In the genomic region with DNA sequence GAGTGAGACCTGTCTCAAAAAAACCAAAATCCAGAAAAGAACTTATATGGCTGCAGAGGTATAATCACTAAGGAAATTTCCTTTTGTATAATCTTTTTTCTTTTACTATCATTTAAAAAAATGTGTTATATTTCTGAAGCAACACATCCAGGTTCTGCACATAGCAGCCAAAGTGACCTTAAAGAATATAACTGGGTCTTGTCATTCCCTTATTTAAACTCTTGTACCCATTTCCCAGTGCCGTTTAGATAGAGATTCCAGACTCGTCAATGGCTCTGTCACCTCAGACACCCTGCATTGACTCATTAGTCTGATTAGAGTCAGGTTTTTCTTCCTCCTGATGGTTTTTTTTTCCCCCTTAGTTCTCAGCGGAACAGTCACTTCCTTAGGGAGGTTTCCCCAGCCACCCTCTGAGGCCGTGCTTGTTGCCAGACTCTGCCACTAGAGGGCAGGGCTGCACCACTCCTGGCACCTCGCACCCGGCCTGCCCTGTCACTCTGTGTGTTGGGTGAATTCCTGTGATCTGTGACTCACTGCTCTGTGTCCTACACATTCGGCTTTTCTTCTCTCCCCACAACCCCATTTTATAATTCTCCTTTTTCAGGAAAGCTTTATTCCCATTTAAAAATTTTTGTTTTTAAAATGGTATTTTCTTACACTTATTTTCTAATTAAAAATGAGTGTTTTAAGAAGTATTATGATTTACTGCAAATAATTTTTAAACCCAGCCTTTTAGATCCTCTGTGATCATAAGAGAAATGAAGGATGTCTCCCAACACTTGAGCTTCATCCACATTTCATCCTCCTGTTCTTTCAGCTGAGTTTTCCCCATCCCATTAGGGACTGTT, we compare ENCODE assay signal across 8 cellular contexts. TPM values are rescaled to one million over a fixed set of nuclear protein-coding genes. Genes with fewer than 3 reads are reported as not detected.
A peak's percentile ranks its signal among the peaks of the same experiment; 100 is the strongest.
DNase-seq lines count a peak whose midpoint lies in the region; ATAC-seq and TF ChIP-seq lines count a peak whose summit lies in the region.

No MANE protein-coding gene starts in this region.

- DNase-seq in DND-41 (peak; percentile 79), IMR-90 (peak; percentile 89), RWPE2 (ENCODE audit: low spot score) (peak; percentile 79), fibroblast of villous mesenchyme (ENCODE audit: low read depth) (peak; percentile 92), non-pigmented ciliary epithelial cell (ENCODE audit: low read depth) (peak; percentile 67), stromal cell of bone marrow (ENCODE audit: low read depth) (peak; percentile 87)
- DNase-seq in activated effector memory CD4-positive, alpha-beta T cell treated with Interleukin-2 at 50 U/mL for 16 hours: peak; percentile 77

- H2AK5ac ChIP-seq in IMR-90 (ENCODE audit: low read depth, low read length): 0 out of 2 replicates have a peak overlapping the region, but pooled peaks have one; percentile 29

- H3K14ac ChIP-seq in IMR-90 (replicated peaks; ENCODE audit: low read depth, low read length): peak overlapping the region; percentile 78

- dilution Hi-C loops in IMR-90 (cut with HindIII; ENCODE audit: low sequenced_read_pairs, unreplicated experiment): no loop called here

- no TSS peak for BruUV-seq in IMR-90 (replicated peaks; lab: Mats Ljungman, UMichigan)

- no peak overlapping the region for H3K18ac ChIP-seq in IMR-90 (ENCODE audit: low read depth, low read length)

- no peak overlapping the region for H3K4me3 ChIP-seq in DND-41 (ENCODE audit: low read depth in 1 of 2, low read length in 2 of 2)
- H3K4me3 ChIP-seq in IMR-90 (ENCODE audit: insufficient read depth, low read depth, low read length): no peak overlapping the region
- no peak overlapping the region for H3K4me3 ChIP-seq in RWPE2 (ENCODE audit: severe bottlenecking)
- no peak overlapping the region for H3K4me3 ChIP-seq in fibroblast of villous mesenchyme (ENCODE audit: low read depth, low read length)

- H3K79me2 ChIP-seq in DND-41 (ENCODE audit: insufficient read depth, low read length): no peaks in the 10 kb centered on the region

- peak; percentile 100 for TF ChIP-seq RAD21 in IMR-90 (IDR thresholded peaks at IDR 0.05; ENCODE audit: low read length)

- H3K36me3 ChIP-seq in DND-41 (ENCODE audit: insufficient read depth, low read length): peaks cover 74% of the 10 kb centered on the region
- peaks cover 20% of the 10 kb centered on the region for H3K36me3 ChIP-seq in IMR-90 (ENCODE audit: control insufficient read depth, insufficient read depth, low read length)
- H3K36me3 ChIP-seq in RWPE2 (ENCODE audit: low read depth): peaks cover 60% of the 10 kb centered on the region

- H2AFZ ChIP-seq in DND-41 (ENCODE audit: low read depth, low read length) (no peak overlapping the region), IMR-90 (replicated peaks; ENCODE audit: low read length, poor library complexity) (peak overlapping the region; percentile 78)

- TF ChIP-seq CTCF in DND-41 (IDR thresholded peaks at IDR 0.05; ENCODE audit: borderline replicate concordance, extremely low read depth, low read length, poor library complexity, severe bottlenecking) (peak; percentile 98), IMR-90 (conservative IDR thresholded peaks at IDR 0.05; ENCODE audit: low read depth, low read length) (peak; percentile 99), RWPE2 (IDR thresholded peaks at IDR 0.05; ENCODE audit: poor library complexity, severe bottlenecking) (peak; percentile 98), fibroblast of villous mesenchyme (IDR thresholded peaks at IDR 0.05; ENCODE audit: insufficient read depth, low read depth, low read length) (peak; percentile 99)

- H2BK20ac ChIP-seq in IMR-90 (ENCODE audit: low read depth, low read length): peak overlapping the region; percentile 50; the same call in 1 of the 2 replicates

- H3K27ac ChIP-seq in DND-41 (ENCODE audit: low read length): no peak overlapping the region
- H3K27ac ChIP-seq in IMR-90 (ENCODE audit: insufficient read depth, low read length): no peak overlapping the region
- no peak overlapping the region for H3K27ac ChIP-seq in RWPE2 (ENCODE audit: poor library complexity, severe bottlenecking)

- CTCF ChIA-PET in IMR-90 (lab: Yijun Ruan, JAX): interaction anchor here (0.6 to 1.8 kb wide), 10 partner anchors 10 to 240 kb away, joined by 3 to 15 read pairs (median 4); no protein-coding TSS in a partner anchor

- H4K8ac ChIP-seq in IMR-90 (ENCODE audit: low read depth in 2 of 2, low read length in 2 of 2): no peak overlapping the region

- peak overlapping the region; percentile 60 for H2BK120ac ChIP-seq in IMR-90 (ENCODE audit: low read depth, low read length)

- in situ Hi-C loops in IMR-90 (cut with MboI; ENCODE audit: low sequenced_read_pairs): no loop called here

- no peak overlapping the region for H4K5ac ChIP-seq in IMR-90 (ENCODE audit: low read depth, low read length)

- H3K23ac ChIP-seq in IMR-90 (ENCODE audit: low read depth, low read length): peak overlapping the region; percentile 55; the same call in 1 of the 2 replicates

- H3K4ac ChIP-seq in IMR-90 (ENCODE audit: low read depth, low read length): peak overlapping the region; percentile 73; the same call in 1 of the 2 replicates

- peak overlapping the region; percentile 8 for H2BK5ac ChIP-seq in IMR-90 (ENCODE audit: low read depth, low read length, poor library complexity, severe bottlenecking)

- no peaks in the 10 kb centered on the region for H3K27me3 ChIP-seq in DND-41 (ENCODE audit: insufficient read depth, low read length, poor library complexity)
- H3K27me3 ChIP-seq in IMR-90 (ENCODE audit: control insufficient read depth, insufficient read depth, low read length): no peaks in the 10 kb centered on the region
- H3K27me3 ChIP-seq in RWPE2 (ENCODE audit: insufficient read depth, poor library complexity, severe bottlenecking): no peaks in the 10 kb centered on the region

- no CpG with 5 or more reads among the region's 7 CpGs for WGBS in IMR-90 (ENCODE audit: extremely low coverage in 2 of 2, insufficient read length in 1 of 2), 2 experiments

- peak overlapping the region; percentile 76 for H2AK9ac ChIP-seq in IMR-90 (replicated peaks; ENCODE audit: low read depth, low read length, poor library complexity)

- TF ChIP-seq POLR2A in IMR-90 (IDR thresholded peaks at IDR 0.05; ENCODE audit: low read depth, low read length): peak; percentile 61; the same call in 1 of the 2 replicates

- no peaks in the 10 kb centered on the region for H3K4me1 ChIP-seq in DND-41 (ENCODE audit: insufficient read depth, low read length)
- H3K4me1 ChIP-seq in IMR-90 (ENCODE audit: control insufficient read depth, insufficient read depth, low read length): peaks cover 10% of the 10 kb centered on the region
- peaks cover 12% of the 10 kb centered on the region for H3K4me1 ChIP-seq in RWPE2 (ENCODE audit: insufficient read depth, poor library complexity, severe bottlenecking)

- H4K20me1 ChIP-seq in DND-41 (ENCODE audit: insufficient read depth, low read length) (peaks cover 20% of the 10 kb centered on the region), IMR-90 (ENCODE audit: insufficient read depth, low read length) (peaks cover 9% of the 10 kb centered on the region)

- H3K79me1 ChIP-seq in IMR-90 (ENCODE audit: low read depth in 1 of 2, low read length in 2 of 2): peaks cover 8 to 36% of the 10 kb centered on the region in 2 experiments

- H3K4me2 ChIP-seq in DND-41 (ENCODE audit: insufficient read depth, low read length) (no peak overlapping the region), IMR-90 (ENCODE audit: low read depth, low read length) (no peak overlapping the region)

- H3K9me3 ChIP-seq in DND-41 (ENCODE audit: insufficient read depth, low read length, severe bottlenecking) (no peaks in the 10 kb centered on the region), IMR-90 (ENCODE audit: control insufficient read depth, insufficient read depth, low read length) (no peaks in the 10 kb centered on the region), RWPE2 (ENCODE audit: severe bottlenecking) (no peaks in the 10 kb centered on the region)

- ATAC-seq in DND-41 (ENCODE audit: insufficient read depth, low read depth): peak; percentile 100
- peak; percentile 95 for ATAC-seq in GM21528 (IDR thresholded peaks at IDR 0.05; ENCODE audit: low FRiP score, unreplicated experiment)
- peak; percentile 98 for ATAC-seq in IMR-90 (ENCODE audit: low read depth)
- peak; percentile 96 for ATAC-seq in RWPE2 (ENCODE audit: low read depth)

- no peak overlapping the region for H3K56ac ChIP-seq in IMR-90 (ENCODE audit: extremely low read depth, insufficient read depth, low read length)

- H3K9ac ChIP-seq in DND-41 (ENCODE audit: low read depth, low read length): no peak overlapping the region
- H3K9ac ChIP-seq in IMR-90 (ENCODE audit: low read depth, low read length): no peak overlapping the region

- intact Hi-C loops in IMR-90 (cut with micrococcal nuclease): loop anchor here (1.0 to 5.0 kb wide), 4 partner anchors 16 to 376 kb away; a partner anchor contains a TSS

- POLR2A ChIA-PET in IMR-90 (lab: Charles Lee; ENCODE audit: unreplicated experiment): no interaction called here

- H4K91ac ChIP-seq in IMR-90 (ENCODE audit: insufficient read depth, low read depth, low read length): peak overlapping the region; percentile 33; the same call in 1 of the 2 replicates

- no peak overlapping the region for H2BK15ac ChIP-seq in IMR-90 (ENCODE audit: low read depth, low read length)

- H3K9me1 ChIP-seq in IMR-90 (ENCODE audit: insufficient read depth, low read length): peaks cover 5% of the 10 kb centered on the region; the same call in 1 of the 2 replicates

TF ChIP-seq in IMR-90, 13 proteins besides CTCF, POLR2A, EP300 and RAD21 (continues in another document):
- TF ChIP-seq MXI1 (IDR thresholded peaks at IDR 0.05; ENCODE audit: borderline replicate concordance, low read depth, low read length): no peak
- no peak for TF ChIP-seq CHD1 (IDR thresholded peaks at IDR 0.05; ENCODE audit: low read depth, low read length)
- TF ChIP-seq SMC3 (IDR thresholded peaks at IDR 0.05; ENCODE audit: low read depth, low read length): peak; percentile 95
- TF ChIP-seq MAFK (IDR thresholded peaks at IDR 0.05; ENCODE audit: low read depth, low read length): no peak
- TF ChIP-seq CEBPB (IDR thresholded peaks at IDR 0.05; ENCODE audit: low read depth, low read length): no peak
- TF ChIP-seq RCOR1 (IDR thresholded peaks at IDR 0.05; ENCODE audit: insufficient replicate concordance, low read length): no peak
- peak; percentile 58 for TF ChIP-seq NFE2L2 (IDR thresholded peaks at IDR 0.05; ENCODE audit: low read depth, low read length)
- TF ChIP-seq MAZ (IDR thresholded peaks at IDR 0.05; ENCODE audit: borderline replicate concordance, low read depth, low read length): peak; percentile 63; the same call in 1 of the 2 replicates

RNA-seq across cellular contexts. Expression of a gene that starts 32.1 kb away (rescaled TPM):
- total RNA-seq in IMR-90 (2012; rRNA removed): 14.3 and 16.1 TPM in 2 replicates
- 11.6 and 18.7 TPM in 2 replicates for polyA plus RNA-seq in IMR-90 (2012; rRNA removed)
- polyA plus RNA-seq in IMR-90 (2012; cell fraction: cytosol; rRNA removed): 6.8 and 7.1 TPM in 2 replicates
- 33.6 and 35.9 TPM in 2 replicates for polyA plus RNA-seq in IMR-90 (2012; cell fraction: nucleus; rRNA removed; ENCODE audit: low replicate concordance)
- total RNA-seq in fibroblast of villous mesenchyme: 60.6 and 65.2 TPM in 2 replicates

RNA-seq across cellular contexts. Expression of a gene that starts 32.2 kb away (rescaled TPM):
- total RNA-seq in IMR-90 (2012; rRNA removed) (not detected in 2 replicates), fibroblast of villous mesenchyme (not detected in 2 replicates)
- polyA plus RNA-seq in IMR-90 (2012; rRNA removed): not detected in 2 replicates
- polyA plus RNA-seq in IMR-90 (2012; cell fraction: cytosol; rRNA removed): not detected in 2 replicates
- not detected in 2 replicates for polyA plus RNA-seq in IMR-90 (2012; cell fraction: nucleus; rRNA removed; ENCODE audit: low replicate concordance)
